Comparison of ENCODE assay signal across 1 cellular context in genomic region chr1:23638786-23639241, GRCh38.
TF ChIP-seq lines count a peak whose summit lies in the region.

No MANE protein-coding gene starts in this region.

TF ChIP-seq in IMR-90, 13 proteins besides CTCF, POLR2A, EP300 and RAD21:
- TF ChIP-seq NFE2L2 (IDR thresholded peaks at IDR 0.05; ENCODE audit: low read depth, low read length) (no peak), FOS (IDR thresholded peaks at IDR 0.05; ENCODE audit: low read depth, low read length) (no peak), CEBPB (IDR thresholded peaks at IDR 0.05; ENCODE audit: low read depth, low read length) (no peak), RCOR1 (IDR thresholded peaks at IDR 0.05; ENCODE audit: insufficient replicate concordance, low read length) (no peak), USF2 (IDR thresholded peaks at IDR 0.05; ENCODE audit: low read depth, low read length) (no peak)
